ENCODE assay signal across 8 cellular contexts in the genomic region with DNA sequence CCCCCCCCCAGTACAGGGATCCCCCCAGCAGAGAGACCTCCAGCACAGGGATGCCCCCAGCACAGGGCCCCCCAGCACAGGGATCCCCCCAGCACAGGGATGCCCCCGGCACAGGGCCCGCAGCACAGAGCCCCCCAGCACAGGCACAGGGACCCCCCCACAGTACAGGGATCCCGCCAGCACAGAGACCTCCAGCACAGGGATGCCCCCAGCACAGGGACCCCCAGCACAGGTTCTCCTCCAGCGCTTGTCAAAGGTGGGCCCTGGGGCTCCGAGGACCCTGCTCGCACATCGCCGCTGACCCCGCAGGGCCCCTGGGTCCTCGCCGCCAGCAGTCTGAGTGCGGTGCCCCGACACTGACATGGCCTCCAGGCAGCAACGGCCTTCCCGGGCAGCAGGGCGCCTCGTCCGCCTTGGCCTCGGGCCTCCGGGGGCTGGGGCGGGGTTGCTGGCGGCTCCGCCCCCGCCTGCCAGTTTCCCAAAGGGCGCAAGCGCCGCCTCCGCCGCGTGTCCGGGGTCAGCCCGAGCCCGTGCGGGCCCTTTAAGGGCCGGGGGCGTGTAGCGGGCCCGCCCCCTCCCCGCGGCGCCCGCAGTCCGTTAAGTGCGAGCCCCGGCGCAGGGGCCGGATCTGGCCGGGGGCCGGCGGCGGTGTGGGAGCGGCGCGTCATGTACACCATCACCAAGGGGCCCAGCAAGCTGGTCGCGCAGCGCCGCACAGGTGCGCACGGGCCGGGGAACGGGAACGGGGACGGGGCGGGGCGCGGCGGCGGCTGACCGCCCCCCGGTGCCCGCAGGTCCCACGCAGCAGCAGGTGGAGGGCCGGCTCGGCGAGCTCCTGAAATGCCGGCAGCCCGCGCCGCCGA. TPM values are rescaled to one million over a fixed set of nuclear protein-coding genes. Genes with fewer than 3 reads are reported as not detected.
A peak's percentile ranks its signal among the peaks of the same experiment; 100 is the strongest.
DNase-seq lines count a peak whose midpoint lies in the region; ATAC-seq and FAIRE-seq lines count a peak whose summit lies in the region.

A gene with protein sequence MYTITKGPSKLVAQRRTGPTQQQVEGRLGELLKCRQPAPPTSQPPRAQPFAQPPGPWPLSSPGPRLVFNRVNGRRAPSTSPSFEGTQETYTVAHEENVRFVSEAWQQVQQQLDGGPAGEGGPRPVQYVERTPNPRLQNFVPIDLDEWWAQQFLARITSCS (plus strand): TSS at position 503 of the 863 bp plus-strand sequence. CDS start 164 bp downstream, at position 667.

- peak; percentile 50 for DNase-seq in DMS153 (lab: John Stamatoyannopoulos, UW)
- peak; percentile 70 for DNase-seq in M059J (ENCODE audit: low read depth)
- DNase-seq in SW480 (ENCODE audit: low spot score): peak; percentile 82
- peak; percentile 77 for DNase-seq in amniotic epithelial cell (ENCODE audit: low read depth)
- DNase-seq in left cardiac atrium: peak; percentile 92
- peak; percentile 94 for DNase-seq in posterior vena cava (ENCODE audit: low spot score)
- DNase-seq in urothelium cell line (ENCODE audit: low spot score): peak; percentile 88

- peak; percentile 50 for ATAC-seq in GM21619 (IDR thresholded peaks at IDR 0.05; ENCODE audit: unreplicated experiment)
- peak; percentile 70 to 71 for ATAC-seq in left cardiac atrium

- FAIRE-seq in urothelium cell line (lab: Jason Lieb, UNC): no peak

- intact Hi-C loops in left cardiac atrium (cut with DNase I) (no loop called here), posterior vena cava (cut with DNase I) (no loop called here)

RNA-seq across cellular contexts. Expression of the gene that starts here (rescaled TPM):
- total RNA-seq in M059J (2014; rRNA removed; shearing (Covaris generic)): 8.5 and 20.9 TPM in 2 replicates
- total RNA-seq in left cardiac atrium (100 to 1,000 TPM in 1 of 2 donors, 10 to 100 TPM in 1; 92.8 to 117 TPM), posterior vena cava (10 to 100 TPM; 19.0 to 21.5 TPM)

Comparison
In these comparisons a context has a peak if more than half of its experiments do, and no peak if none do; other contexts are left out.
1. Peak in every context shown above with its lines: DNase-seq and ATAC-seq.